ENCODE assay signal across 10 cellular contexts in the genomic region with DNA sequence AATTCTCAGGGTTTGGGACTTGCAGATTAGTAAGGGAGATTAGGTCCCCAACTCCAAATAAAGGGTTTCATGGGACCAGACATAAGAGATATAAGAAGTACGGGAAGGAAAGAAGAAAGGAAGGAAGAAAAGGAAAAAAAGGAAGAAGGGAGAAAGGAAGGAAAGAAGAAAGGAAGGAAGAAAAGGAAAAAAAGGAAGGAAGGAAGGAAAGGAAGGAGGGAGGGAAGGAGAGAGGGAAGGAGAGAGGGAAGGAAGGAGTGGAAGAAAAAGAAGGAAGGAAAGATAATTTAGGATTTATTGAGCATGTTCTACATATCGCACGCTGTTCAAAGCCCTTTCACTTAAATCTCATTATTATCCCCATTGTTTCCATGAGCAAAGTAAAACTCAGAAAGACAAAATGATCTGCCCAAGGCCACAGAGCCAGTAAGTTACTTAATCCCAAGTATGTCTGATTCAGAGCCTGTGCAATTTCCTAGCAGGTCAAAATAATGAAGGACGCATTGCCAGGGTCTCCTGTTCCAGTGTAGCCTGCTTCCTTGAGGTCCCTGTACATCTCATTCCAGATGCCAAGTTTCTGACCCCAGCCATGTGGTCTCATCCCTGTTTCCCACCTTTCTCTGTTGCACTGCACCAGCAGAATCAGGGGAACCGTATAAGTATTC. TPM values are rescaled to one million over a fixed set of nuclear protein-coding genes. Genes with fewer than 3 reads are reported as not detected.
A peak's percentile ranks its signal among the peaks of the same experiment; 100 is the strongest.
DNase-seq lines count a peak whose midpoint lies in the region; ATAC-seq and TF ChIP-seq lines count a peak whose summit lies in the region.
"Had no signal": no experiment of that assay in that cellular context is flagged by ENCODE, and none has a peak within 500 bp of the region (broad histone marks: within the 10 kb centered on the region; RNA-seq: fewer than 3 reads in every experiment).

No MANE protein-coding gene starts in this region.

- no peak overlapping the region for H3K56ac ChIP-seq in IMR-90 (ENCODE audit: extremely low read depth, insufficient read depth, low read length)

- no peak overlapping the region; the same call in 1 of the 2 replicates for H2BK20ac ChIP-seq in IMR-90 (ENCODE audit: low read depth, low read length)

- H2AK5ac ChIP-seq in IMR-90 (ENCODE audit: low read depth, low read length), result peak overlapping the region; percentile 40; the same call in 1 of the 2 replicates

- peaks cover 5% of the 10 kb centered on the region for H4K20me1 ChIP-seq in IMR-90 (ENCODE audit: insufficient read depth, low read length)

- H3K4me3 Mint-ChIP-seq in T-helper 17 cell, result peak overlapping the region; percentile 86
- peak overlapping the region; percentile 32 for H3K4me3 Mint-ChIP-seq in stimulated activated effector memory CD8-positive, alpha-beta T cell treated with anti-CD3 and anti-CD28 coated beads, Interleukin-12 subunit alpha, Interleukin-12 subunit beta, amount 100 ng/mL, for 72 hours

- peaks cover 0 to 16% of the 10 kb centered on the region in 2 experiments; a peak in 2 of 4 replicates for H3K79me1 ChIP-seq in IMR-90 (ENCODE audit: low read depth in 1 of 2, low read length in 2 of 2)

- H3K4ac ChIP-seq in IMR-90 (ENCODE audit: low read depth, low read length), result 0 out of 2 replicates have a peak overlapping the region, but pooled peaks have one; percentile 58

- H3K14ac ChIP-seq in IMR-90 (replicated peaks; ENCODE audit: low read depth, low read length), result no peak overlapping the region

- TF ChIP-seq POLR2A in IMR-90 (IDR thresholded peaks at IDR 0.05; ENCODE audit: low read depth, low read length), result no peak

- no peak for ATAC-seq in IMR-90 (ENCODE audit: low read depth)
- ATAC-seq in T-helper 17 cell, result no peak
- ATAC-seq in stimulated activated effector memory CD8-positive, alpha-beta T cell treated with anti-CD3 and anti-CD28 coated beads, Interleukin-12 subunit alpha, Interleukin-12 subunit beta, amount 100 ng/mL, for 72 hours, result no peak
- ATAC-seq in HG02623 (IDR thresholded peaks at IDR 0.05; ENCODE audit: unreplicated experiment), result no peak

- CTCF ChIA-PET in IMR-90 (lab: Yijun Ruan, JAX), result interaction anchor here (1.1 kb wide), 1 partner anchor 14 kb away, joined by 3 read pairs; no protein-coding TSS in a partner anchor

- 100% methylated on average over 1 of the region's 5 CpGs; no CpG with 5 or more reads in 1 of the 2 experiments for WGBS in IMR-90 (ENCODE audit: extremely low coverage in 2 of 2, insufficient read length in 1 of 2), 2 experiments

- BruUV-seq in IMR-90 (replicated peaks; lab: Mats Ljungman, UMichigan), result no TSS peak

- H3K9me1 ChIP-seq in IMR-90 (ENCODE audit: insufficient read depth, low read length), result peaks cover 19% of the 10 kb centered on the region

- H3K23ac ChIP-seq in IMR-90 (ENCODE audit: low read depth, low read length), result no peak overlapping the region

- H3K18ac ChIP-seq in IMR-90 (ENCODE audit: low read depth, low read length), result no peak overlapping the region

- no peak overlapping the region for H3K27ac ChIP-seq in IMR-90 (ENCODE audit: insufficient read depth, low read length)

- no peak overlapping the region for H2AK9ac ChIP-seq in IMR-90 (replicated peaks; ENCODE audit: low read depth, low read length, poor library complexity)

- H3K27me3 ChIP-seq in IMR-90 (ENCODE audit: control insufficient read depth, insufficient read depth, low read length), result no peaks in the 10 kb centered on the region

- H3K9me3 ChIP-seq in IMR-90 (ENCODE audit: control insufficient read depth, insufficient read depth, low read length) (no peaks in the 10 kb centered on the region), T-helper 17 cell (ENCODE audit: control insufficient read depth, low read length, poor library complexity, severe bottlenecking) (no peaks in the 10 kb centered on the region)

- no peaks in the 10 kb centered on the region for H3K9me3 Mint-ChIP-seq in stimulated activated effector memory CD8-positive, alpha-beta T cell treated with anti-CD3 and anti-CD28 coated beads, Interleukin-12 subunit alpha, Interleukin-12 subunit beta, amount 100 ng/mL, for 72 hours

- in situ Hi-C loops in IMR-90 (cut with MboI; ENCODE audit: low sequenced_read_pairs), result no loop called here

- TF ChIP-seq CTCF in IMR-90 (conservative IDR thresholded peaks at IDR 0.05; ENCODE audit: low read depth, low read length), result no peak

- H3K4me1 ChIP-seq in IMR-90 (ENCODE audit: control insufficient read depth, insufficient read depth, low read length), result peaks cover 23% of the 10 kb centered on the region

- H2BK5ac ChIP-seq in IMR-90 (ENCODE audit: low read depth, low read length, poor library complexity, severe bottlenecking), result no peak overlapping the region

- no peak overlapping the region for H4K91ac ChIP-seq in IMR-90 (ENCODE audit: insufficient read depth, low read depth, low read length)

- H4K8ac ChIP-seq in IMR-90 (ENCODE audit: low read depth in 2 of 2, low read length in 2 of 2), result no peak overlapping the region; a peak in 1 of 4 replicates

- no peak overlapping the region for H4K5ac ChIP-seq in IMR-90 (ENCODE audit: low read depth, low read length)

- H3K4me3 ChIP-seq in IMR-90 (ENCODE audit: insufficient read depth, low read depth, low read length), result no peak overlapping the region

- peaks cover 70% of the 10 kb centered on the region for H3K4me1 Mint-ChIP-seq in T-helper 17 cell
- H3K4me1 Mint-ChIP-seq in stimulated activated effector memory CD8-positive, alpha-beta T cell treated with anti-CD3 and anti-CD28 coated beads, Interleukin-12 subunit alpha, Interleukin-12 subunit beta, amount 100 ng/mL, for 72 hours, result peaks cover 79% of the 10 kb centered on the region

- H3K36me3 Mint-ChIP-seq in T-helper 17 cell (ENCODE audit: low read depth), result no peaks in the 10 kb centered on the region
- H3K36me3 Mint-ChIP-seq in stimulated activated effector memory CD8-positive, alpha-beta T cell treated with anti-CD3 and anti-CD28 coated beads, Interleukin-12 subunit alpha, Interleukin-12 subunit beta, amount 100 ng/mL, for 72 hours, result peaks cover 16% of the 10 kb centered on the region

- no peaks in the 10 kb centered on the region for H3K27me3 Mint-ChIP-seq in T-helper 17 cell

- POLR2A ChIA-PET in IMR-90 (lab: Charles Lee; ENCODE audit: unreplicated experiment), result no interaction called here

- H3K4me2 ChIP-seq in IMR-90 (ENCODE audit: low read depth, low read length), result no peak overlapping the region

- no peak for TF ChIP-seq RAD21 in IMR-90 (IDR thresholded peaks at IDR 0.05; ENCODE audit: low read length)

- intact Hi-C loops in IMR-90 (cut with micrococcal nuclease), result no loop called here

- no peak overlapping the region for H2AFZ ChIP-seq in IMR-90 (replicated peaks; ENCODE audit: low read length, poor library complexity)

- H2BK15ac ChIP-seq in IMR-90 (ENCODE audit: low read depth, low read length), result peak overlapping the region; percentile 21; the same call in 1 of the 3 replicates

- dilution Hi-C loops in IMR-90 (cut with HindIII; ENCODE audit: low sequenced_read_pairs, unreplicated experiment), result no loop called here

- H2BK120ac ChIP-seq in IMR-90 (ENCODE audit: low read depth, low read length), result peak overlapping the region; percentile 39

- H3K36me3 ChIP-seq in IMR-90 (ENCODE audit: control insufficient read depth, insufficient read depth, low read length), result no peaks in the 10 kb centered on the region

- peak overlapping the region; percentile 97 for H3K27ac Mint-ChIP-seq in T-helper 17 cell
- peak overlapping the region; percentile 97 for H3K27ac Mint-ChIP-seq in stimulated activated effector memory CD8-positive, alpha-beta T cell treated with anti-CD3 and anti-CD28 coated beads, Interleukin-12 subunit alpha, Interleukin-12 subunit beta, amount 100 ng/mL, for 72 hours

- H3K9ac ChIP-seq in IMR-90 (ENCODE audit: low read depth, low read length), result no peak overlapping the region

- no peak for DNase-seq in IMR-90
- no peak for DNase-seq in T-helper 17 cell
- peak; percentile 49 for DNase-seq in fibroblast of gingiva (ENCODE audit: low read depth)
- DNase-seq in stimulated activated effector memory CD8-positive, alpha-beta T cell treated with anti-CD3 and anti-CD28 coated beads, Interleukin-12 subunit alpha, Interleukin-12 subunit beta, amount 100 ng/mL, for 72 hours (ENCODE audit: low spot score in 2 of 2), result no peak
- DNase-seq in NCI-H2029 treated with DMSO at 0.1 percent for 48 hours (lab: John Stamatoyannopoulos, UW), result no peak
- DNase-seq in NCI-H128 (lab: John Stamatoyannopoulos, UW; ENCODE audit: unreplicated experiment), result no peak
- DNase-seq in effector CD8-positive, alpha-beta T cell (lab: John Stamatoyannopoulos, UW), result no peak
- DNase-seq: KBM-7, NCI-H526 had no signal

TF ChIP-seq in IMR-90, 13 proteins besides CTCF, POLR2A, EP300 and RAD21 (continues in another document):
- TF ChIP-seq MXI1 (IDR thresholded peaks at IDR 0.05; ENCODE audit: borderline replicate concordance, low read depth, low read length), result no peak
- TF ChIP-seq MAFK (IDR thresholded peaks at IDR 0.05; ENCODE audit: low read depth, low read length), result no peak
- TF ChIP-seq CHD1 (IDR thresholded peaks at IDR 0.05; ENCODE audit: low read depth, low read length), result no peak
- TF ChIP-seq FOS (IDR thresholded peaks at IDR 0.05; ENCODE audit: low read depth, low read length), result no peak
- TF ChIP-seq, protein P1, sequence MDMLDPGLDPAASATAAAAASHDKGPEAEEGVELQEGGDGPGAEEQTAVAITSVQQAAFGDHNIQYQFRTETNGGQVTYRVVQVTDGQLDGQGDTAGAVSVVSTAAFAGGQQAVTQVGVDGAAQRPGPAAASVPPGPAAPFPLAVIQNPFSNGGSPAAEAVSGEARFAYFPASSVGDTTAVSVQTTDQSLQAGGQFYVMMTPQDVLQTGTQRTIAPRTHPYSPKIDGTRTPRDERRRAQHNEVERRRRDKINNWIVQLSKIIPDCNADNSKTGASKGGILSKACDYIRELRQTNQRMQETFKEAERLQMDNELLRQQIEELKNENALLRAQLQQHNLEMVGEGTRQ (IDR thresholded peaks at IDR 0.05; ENCODE audit: low read depth, low read length), result no peak

RNA-seq across cellular contexts. Expression of gene HDAC7, which starts 3.9 kb away (rescaled TPM):
- 10.4 and 10.6 TPM in 2 replicates for total RNA-seq in IMR-90 (2012; rRNA removed)
- polyA plus RNA-seq in IMR-90 (2012; rRNA removed), result 64.7 and 65.1 TPM in 2 replicates
- polyA plus RNA-seq in IMR-90 (2012; cell fraction: cytosol; rRNA removed), result 51.5 and 60.5 TPM in 2 replicates
- polyA plus RNA-seq in IMR-90 (2012; cell fraction: nucleus; rRNA removed; ENCODE audit: low replicate concordance), result 183 and 377 TPM in 2 replicates
- total RNA-seq in T-helper 17 cell, result 100 to 1,000 TPM; 129 to 151 TPM

RNA-seq across cellular contexts. Expression of gene SLC48A1, which starts 50.5 kb away (rescaled TPM):
- total RNA-seq in IMR-90 (2012; rRNA removed) (4.4 and 4.8 TPM in 2 replicates), T-helper 17 cell (1 to 10 TPM; 5.9 to 6.9 TPM)
- polyA plus RNA-seq in IMR-90 (2012; rRNA removed), result 5.9 and 6.0 TPM in 2 replicates
- polyA plus RNA-seq in IMR-90 (2012; cell fraction: cytosol; rRNA removed), result 4.1 and 10.3 TPM in 2 replicates
- 10.0 and 10.3 TPM in 2 replicates for polyA plus RNA-seq in IMR-90 (2012; cell fraction: nucleus; rRNA removed; ENCODE audit: low replicate concordance)

Comparison
In these comparisons a context has a peak if more than half of its experiments do, and no peak if none do; other contexts are left out.
1. RNA of gene HDAC7, which starts 3.9 kb away (total RNA-seq): 129 to 151 TPM in T-helper 17 cell; 10.4 to 10.6 TPM in IMR-90; every median in the first group is over 10 times any median in the second.